ENCODE assay signal across 2 cellular contexts in genomic region chr3:32837366-32837765, GRCh38.
TF ChIP-seq lines count a peak whose summit lies in the region.

No MANE protein-coding gene starts in this region.

TF ChIP-seq in GM23338, 12 proteins besides CTCF, POLR2A, EP300 and RAD21 (continued from another document):
- TF ChIP-seq ZNF462 (CRISPR knock-in tag; IDR thresholded peaks at IDR 0.05) (no peak), EZH2 (IDR thresholded peaks at IDR 0.05; ENCODE audit: low read depth, unreplicated experiment) (no peak), CREB1 (CRISPR knock-in tag; IDR thresholded peaks at IDR 0.05; ENCODE audit: low read depth) (no peak), POLR2AphosphoS5 (IDR thresholded peaks at IDR 0.05; ENCODE audit: low read depth) (no peak)
- TF ChIP-seq, protein P1, sequence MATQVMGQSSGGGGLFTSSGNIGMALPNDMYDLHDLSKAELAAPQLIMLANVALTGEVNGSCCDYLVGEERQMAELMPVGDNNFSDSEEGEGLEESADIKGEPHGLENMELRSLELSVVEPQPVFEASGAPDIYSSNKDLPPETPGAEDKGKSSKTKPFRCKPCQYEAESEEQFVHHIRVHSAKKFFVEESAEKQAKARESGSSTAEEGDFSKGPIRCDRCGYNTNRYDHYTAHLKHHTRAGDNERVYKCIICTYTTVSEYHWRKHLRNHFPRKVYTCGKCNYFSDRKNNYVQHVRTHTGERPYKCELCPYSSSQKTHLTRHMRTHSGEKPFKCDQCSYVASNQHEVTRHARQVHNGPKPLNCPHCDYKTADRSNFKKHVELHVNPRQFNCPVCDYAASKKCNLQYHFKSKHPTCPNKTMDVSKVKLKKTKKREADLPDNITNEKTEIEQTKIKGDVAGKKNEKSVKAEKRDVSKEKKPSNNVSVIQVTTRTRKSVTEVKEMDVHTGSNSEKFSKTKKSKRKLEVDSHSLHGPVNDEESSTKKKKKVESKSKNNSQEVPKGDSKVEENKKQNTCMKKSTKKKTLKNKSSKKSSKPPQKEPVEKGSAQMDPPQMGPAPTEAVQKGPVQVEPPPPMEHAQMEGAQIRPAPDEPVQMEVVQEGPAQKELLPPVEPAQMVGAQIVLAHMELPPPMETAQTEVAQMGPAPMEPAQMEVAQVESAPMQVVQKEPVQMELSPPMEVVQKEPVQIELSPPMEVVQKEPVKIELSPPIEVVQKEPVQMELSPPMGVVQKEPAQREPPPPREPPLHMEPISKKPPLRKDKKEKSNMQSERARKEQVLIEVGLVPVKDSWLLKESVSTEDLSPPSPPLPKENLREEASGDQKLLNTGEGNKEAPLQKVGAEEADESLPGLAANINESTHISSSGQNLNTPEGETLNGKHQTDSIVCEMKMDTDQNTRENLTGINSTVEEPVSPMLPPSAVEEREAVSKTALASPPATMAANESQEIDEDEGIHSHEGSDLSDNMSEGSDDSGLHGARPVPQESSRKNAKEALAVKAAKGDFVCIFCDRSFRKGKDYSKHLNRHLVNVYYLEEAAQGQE (IDR thresholded peaks at IDR 0.05; ENCODE audit: unreplicated experiment), result no peak

TF ChIP-seq in WTC11, 78 proteins besides CTCF, POLR2A, EP300 and RAD21 (continued from another document):
- TF ChIP-seq USF1 (CRISPR knock-in tag; IDR thresholded peaks at IDR 0.05), result no peak
- TF ChIP-seq NFATC4 (CRISPR knock-in tag; IDR thresholded peaks at IDR 0.05), result no peak
- TF ChIP-seq JAZF1 (CRISPR knock-in tag; IDR thresholded peaks at IDR 0.05), result no peak
- no peak for TF ChIP-seq TCF7 (CRISPR knock-in tag; IDR thresholded peaks at IDR 0.05; ENCODE audit: low read depth)
- no peak for TF ChIP-seq SP1 (CRISPR knock-in tag; conservative IDR thresholded peaks at IDR 0.05)
- no peak for TF ChIP-seq ZNF317 (CRISPR knock-in tag; IDR thresholded peaks at IDR 0.05; ENCODE audit: borderline replicate concordance, low read depth)
- TF ChIP-seq ERG (CRISPR knock-in tag; IDR thresholded peaks at IDR 0.05), result no peak
- TF ChIP-seq ZNF138 (CRISPR knock-in tag; conservative IDR thresholded peaks at IDR 0.05), result no peak
- TF ChIP-seq ZNF423 (CRISPR knock-in tag; IDR thresholded peaks at IDR 0.05), result no peak
